ENCODE assay signal across 7 cellular contexts in the genomic region with DNA sequence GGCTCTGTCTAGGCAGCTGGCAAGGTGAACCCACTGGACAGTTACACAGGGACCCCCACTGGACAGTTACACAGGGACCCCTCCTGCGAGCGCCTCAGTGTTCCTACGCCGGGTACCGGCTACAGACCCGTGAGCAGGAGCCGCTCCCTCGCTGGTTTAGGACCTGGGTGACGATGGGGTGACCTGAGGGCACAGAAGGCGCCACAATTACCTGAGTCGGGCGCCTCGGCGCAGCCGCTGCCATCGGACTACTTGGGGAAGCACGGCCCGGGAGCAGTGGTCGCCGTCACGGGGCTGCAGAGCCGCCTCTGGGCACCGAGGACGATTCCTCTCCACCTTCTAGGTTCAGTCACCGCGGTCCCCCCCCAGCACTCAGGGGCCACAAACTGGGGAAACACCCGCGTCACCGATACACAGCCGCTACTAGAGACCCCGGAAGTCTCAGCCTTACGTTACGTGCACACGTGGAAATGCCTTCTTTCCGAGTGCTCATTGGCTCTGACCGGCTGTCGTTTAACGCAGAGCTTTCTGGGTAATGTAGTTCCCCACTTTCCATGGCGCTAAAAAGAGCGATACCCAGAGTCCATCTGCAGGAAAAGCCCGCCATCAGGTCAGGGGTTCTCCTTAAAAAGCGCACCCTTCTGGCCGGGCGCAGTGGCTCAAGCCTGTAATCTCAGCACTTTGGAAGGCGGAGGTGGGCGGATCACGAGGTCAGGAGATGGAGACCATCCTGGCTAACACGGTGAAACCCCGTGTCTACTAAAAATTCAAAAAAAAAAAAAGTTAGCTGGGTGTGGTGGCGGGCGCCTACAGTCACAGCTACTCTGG. TPM values are rescaled to one million over a fixed set of nuclear protein-coding genes. Genes with fewer than 3 reads are reported as not detected.
DNase-seq lines count a peak whose midpoint lies in the region; ATAC-seq, FAIRE-seq and TF ChIP-seq lines count a peak whose summit lies in the region.
"Not testable (repeated sequence)": the region's sequence is repeated elsewhere in the genome, so short reads cannot be mapped to it uniquely, and the experiment has no call there.

A gene (minus strand): TSS at position 425 of the 828 bp plus-strand sequence. CDS start 181 bp downstream, at position 244.

- BruUV-seq in GM12878 (replicated peaks; lab: Mats Ljungman, UMichigan) = TSS peak; percentile 75

- ATAC-seq in GM18508 (IDR thresholded peaks at IDR 0.05; ENCODE audit: insufficient read depth, unreplicated experiment) = peak; percentile 69
- ATAC-seq in HG03025 (IDR thresholded peaks at IDR 0.05; ENCODE audit: low FRiP score, unreplicated experiment) = peak; percentile 96
- ATAC-seq in GM12878 = peak; percentile 100
- peak; percentile 100 for ATAC-seq in sciatic nerve

- H3K27me3 ChIP-seq in GM12878 (replicated peaks in 1 of 2; ENCODE audit: control insufficient read depth in 2 of 2, insufficient read depth in 2 of 2, low read length in 1 of 2) = not testable (repeated sequence)

- H4K20me1 ChIP-seq in GM12878 (ENCODE audit: control insufficient read depth, insufficient read depth) = not testable (repeated sequence)

- peak within 1 kb of the TSS; percentile 70 for H3K27ac ChIP-seq in GM12878 (ENCODE audit: control insufficient read depth, insufficient read depth)

- intact Hi-C loops in GM12878 (cut with micrococcal nuclease; ENCODE audit: unreplicated experiment) = not testable (repeated sequence)
- intact Hi-C loops in sciatic nerve (cut with DNase I) = loop anchor here (5.0 kb wide), 1 partner anchor 1489 kb away; no protein-coding TSS in a partner anchor

- peak; percentile 20; the same call in 1 of the 2 replicates for TF ChIP-seq RAD21 in GM12878 (IDR thresholded peaks at IDR 0.05; ENCODE audit: insufficient read depth, low read depth, low read length)

- peak; percentile 98 for FAIRE-seq in GM12878 (lab: Jason Lieb, UNC)

- SMC1A ChIA-PET in GM12878 (lab: Charles Lee; ENCODE audit: uncharacterized antibody, unreplicated experiment) = interaction anchor here (0.9 kb wide), 1 partner anchor 31 kb away, joined by 3 read pairs; no protein-coding TSS in a partner anchor

- in situ Hi-C loops in GM12878 (cut with MboI) = not testable (repeated sequence)

- RAD21 ChIA-PET in GM12878 (lab: Charles Lee; ENCODE audit: unreplicated experiment) = interaction anchor here (0.6 to 1.6 kb wide), 2 partner anchors 188 to 1664 kb away, joined by 3 to 4 read pairs; no protein-coding TSS in a partner anchor

- not testable (repeated sequence) for H3K9me3 ChIP-seq in GM12878 (replicated peaks; ENCODE audit: control insufficient read depth, insufficient read depth, low read length)

- peaks cover 12% of the 10 kb centered on the region for H3K79me2 ChIP-seq in GM12878 (ENCODE audit: control insufficient read depth, insufficient read depth, low read length)

- H3K9ac ChIP-seq in GM12878 (ENCODE audit: control insufficient read depth, insufficient read depth, low read length) = peak within 1 kb of the TSS; percentile 85

- TF ChIP-seq EP300 in GM12878 (IDR thresholded peaks at IDR 0.05; ENCODE audit: borderline replicate concordance in 1 of 2, control insufficient read depth in 1 of 2, low read depth in 2 of 2, low read length in 2 of 2) = not testable (repeated sequence)

- CTCF ChIA-PET in GM12878 (lab: Yijun Ruan, JAX) = interaction anchor here (0.6 kb wide), 1 partner anchor 360 kb away, joined by 3 read pairs; no protein-coding TSS in a partner anchor

- DNase-seq in NCI-H2029 treated with DMSO at 0.1 percent for 48 hours (lab: John Stamatoyannopoulos, UW) = peak; percentile 82
- DNase-seq in T1000 (lab: John Stamatoyannopoulos, UW) = peak; percentile 77
- peak; percentile 93 for DNase-seq in GM12878 (ENCODE audit: low read depth, low spot score)
- peak; percentile 98 for DNase-seq in iPS DF 19.7 (ENCODE audit: low read depth, low spot score)
- peak; percentile 83 for DNase-seq in sciatic nerve (ENCODE audit: low spot score)

- peak within 1 kb of the TSS; percentile 89 for H3K4me2 ChIP-seq in GM12878 (ENCODE audit: control insufficient read depth, insufficient read depth)

- not testable (repeated sequence) for H3K4me1 ChIP-seq in GM12878 (ENCODE audit: control insufficient read depth, insufficient read depth, low read length)

- POLR2A ChIA-PET in GM12878 (lab: Charles Lee) = interaction anchor here (0.6 to 1.4 kb wide), 3 partner anchors 414 to 482 kb away, joined by 3 read pairs; a partner anchor contains a TSS

- TF ChIP-seq CTCF in GM12878 (IDR thresholded peaks at IDR 0.05 in 2 of 3, conservative IDR thresholded peaks at IDR 0.05 in 1 of 3; ENCODE audit: control insufficient read depth in 2 of 3, extremely low read depth in 1 of 3, insufficient read depth in 1 of 3, low read depth in 3 of 3, low read length in 3 of 3) = peak; percentile 28 to 30 (median 30); a peak in 4 of 6 replicates

- TF ChIP-seq POLR2A in GM12878 (IDR thresholded peaks at IDR 0.05; ENCODE audit: low read depth, low read length) = peak; percentile 75

- H2AFZ ChIP-seq in GM12878 (ENCODE audit: control insufficient read depth, low read depth, low read length) = peak within 1 kb of the TSS; percentile 75

- H3K36me3 ChIP-seq in GM12878 (ENCODE audit: control insufficient read depth in 2 of 2, insufficient read depth in 2 of 2, low read length in 1 of 2) = not testable (repeated sequence)

- peak within 1 kb of the TSS; percentile 94 for H3K4me3 ChIP-seq in GM12878

- WGBS in GM12878 (ENCODE audit: insufficient coverage, insufficient replicate concordance, low lambda C conversion rate, missing lambda C conversion rate) = under 1% methylated on average over 51 of the region's 51 CpGs

TF ChIP-seq in GM12878, 131 proteins besides CTCF, POLR2A, EP300 and RAD21 (continues in another document):
- TF ChIP-seq YY1 (IDR thresholded peaks at IDR 0.05; ENCODE audit: low read depth, low read length) (peak; percentile 90), NBN (IDR thresholded peaks at IDR 0.05) (0 out of 2 replicates have a peak, but pooled peaks have one; percentile 30), FOXM1 (IDR thresholded peaks at IDR 0.05; ENCODE audit: low read depth, low read length) (peak; percentile 42; the same call in 1 of the 2 replicates)
- TF ChIP-seq, protein P1, sequence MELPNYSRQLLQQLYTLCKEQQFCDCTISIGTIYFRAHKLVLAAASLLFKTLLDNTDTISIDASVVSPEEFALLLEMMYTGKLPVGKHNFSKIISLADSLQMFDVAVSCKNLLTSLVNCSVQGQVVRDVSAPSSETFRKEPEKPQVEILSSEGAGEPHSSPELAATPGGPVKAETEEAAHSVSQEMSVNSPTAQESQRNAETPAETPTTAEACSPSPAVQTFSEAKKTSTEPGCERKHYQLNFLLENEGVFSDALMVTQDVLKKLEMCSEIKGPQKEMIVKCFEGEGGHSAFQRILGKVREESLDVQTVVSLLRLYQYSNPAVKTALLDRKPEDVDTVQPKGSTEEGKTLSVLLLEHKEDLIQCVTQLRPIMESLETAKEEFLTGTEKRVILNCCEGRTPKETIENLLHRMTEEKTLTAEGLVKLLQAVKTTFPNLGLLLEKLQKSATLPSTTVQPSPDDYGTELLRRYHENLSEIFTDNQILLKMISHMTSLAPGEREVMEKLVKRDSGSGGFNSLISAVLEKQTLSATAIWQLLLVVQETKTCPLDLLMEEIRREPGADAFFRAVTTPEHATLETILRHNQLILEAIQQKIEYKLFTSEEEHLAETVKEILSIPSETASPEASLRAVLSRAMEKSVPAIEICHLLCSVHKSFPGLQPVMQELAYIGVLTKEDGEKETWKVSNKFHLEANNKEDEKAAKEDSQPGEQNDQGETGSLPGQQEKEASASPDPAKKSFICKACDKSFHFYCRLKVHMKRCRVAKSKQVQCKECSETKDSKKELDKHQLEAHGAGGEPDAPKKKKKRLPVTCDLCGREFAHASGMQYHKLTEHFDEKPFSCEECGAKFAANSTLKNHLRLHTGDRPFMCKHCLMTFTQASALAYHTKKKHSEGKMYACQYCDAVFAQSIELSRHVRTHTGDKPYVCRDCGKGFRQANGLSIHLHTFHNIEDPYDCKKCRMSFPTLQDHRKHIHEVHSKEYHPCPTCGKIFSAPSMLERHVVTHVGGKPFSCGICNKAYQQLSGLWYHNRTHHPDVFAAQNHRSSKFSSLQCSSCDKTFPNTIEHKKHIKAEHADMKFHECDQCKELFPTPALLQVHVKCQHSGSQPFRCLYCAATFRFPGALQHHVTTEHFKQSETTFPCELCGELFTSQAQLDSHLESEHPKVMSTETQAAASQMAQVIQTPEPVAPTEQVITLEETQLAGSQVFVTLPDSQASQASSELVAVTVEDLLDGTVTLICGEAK (IDR thresholded peaks at IDR 0.05; ENCODE audit: borderline replicate concordance) = peak; percentile 89
- TF ChIP-seq, protein P2, sequence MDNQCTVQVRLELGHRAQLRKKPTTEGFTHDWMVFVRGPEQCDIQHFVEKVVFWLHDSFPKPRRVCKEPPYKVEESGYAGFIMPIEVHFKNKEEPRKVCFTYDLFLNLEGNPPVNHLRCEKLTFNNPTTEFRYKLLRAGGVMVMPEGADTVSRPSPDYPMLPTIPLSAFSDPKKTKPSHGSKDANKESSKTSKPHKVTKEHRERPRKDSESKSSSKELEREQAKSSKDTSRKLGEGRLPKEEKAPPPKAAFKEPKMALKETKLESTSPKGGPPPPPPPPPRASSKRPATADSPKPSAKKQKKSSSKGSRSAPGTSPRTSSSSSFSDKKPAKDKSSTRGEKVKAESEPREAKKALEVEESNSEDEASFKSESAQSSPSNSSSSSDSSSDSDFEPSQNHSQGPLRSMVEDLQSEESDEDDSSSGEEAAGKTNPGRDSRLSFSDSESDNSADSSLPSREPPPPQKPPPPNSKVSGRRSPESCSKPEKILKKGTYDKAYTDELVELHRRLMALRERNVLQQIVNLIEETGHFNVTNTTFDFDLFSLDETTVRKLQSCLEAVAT (IDR thresholded peaks at IDR 0.05) = peak; percentile 50; the same call in 1 of the 2 replicates

RNA-seq across cellular contexts. Expression of the gene that starts here (rescaled TPM):
- total RNA-seq in GM12878 (2013; cell fraction: nucleolus; rRNA removed) = 63.3 and 63.4 TPM in 2 replicates
- total RNA-seq in GM12878 (2014; rRNA removed) = 11.2 and 12.7 TPM in 2 replicates
- total RNA-seq in GM12878 (2014; rRNA removed; fragmentation: Illumina TruSeq; extraction: Trizol) = 12.0 and 12.3 TPM in 2 replicates
- total RNA-seq in GM12878 (2021) = 11.5 and 11.9 TPM in 2 replicates
- polyA plus RNA-seq in GM12878 (2011; ENCODE audit: low read depth) = 5.3 TPM
- polyA plus RNA-seq in GM12878 (2011; rRNA removed) = 13.6 and 17.0 TPM in 2 replicates
- polyA plus RNA-seq in GM12878 (2011; cell fraction: cytosol; rRNA removed) = 6.3 and 9.1 TPM in 2 replicates
- polyA plus RNA-seq in GM12878 (2011; cell fraction: nucleus; rRNA removed) = 15.9 and 16.0 TPM in 2 replicates
- 5.7 and 6.0 TPM in 2 replicates for polyA plus RNA-seq in GM12878 (2012)
- polyA plus RNA-seq in GM12878 (2014; fragmentation: Illumina TruSeq; extraction: Trizol) = 6.2 and 7.3 TPM in 2 replicates
- polyA plus RNA-seq in GM12878 (2014; fragmentation: Nextera tagmentation; extraction: Ambion mirVana) = 1 to 10 TPM; 1.3 to 1.6 TPM
- polyA plus RNA-seq in GM12878 (2014; rRNA removed) = 5.5 and 7.3 TPM in 2 replicates
- polyA plus RNA-seq in GM12878 (2016; fragmentation: Nextera tagmentation; extraction: Ambion mirVana) = 1 to 10 TPM; 4.8 to 5.6 TPM
- polyA minus RNA-seq in GM12878 (2011; rRNA and poly(A)+ RNA removed) = 15.4 and 17.6 TPM in 2 replicates
- polyA minus RNA-seq in GM12878 (2011; cell fraction: cytosol; rRNA and poly(A)+ RNA removed) = 5.2 and 6.9 TPM in 2 replicates
- 10.0 and 12.3 TPM in 2 replicates for polyA minus RNA-seq in GM12878 (2011; cell fraction: nucleus; rRNA and poly(A)+ RNA removed)
- total RNA-seq in sciatic nerve = 24.8 TPM

Comparison
In these comparisons a context has a peak if more than half of its experiments do, and no peak if none do; other contexts are left out.
1. Peak in every context shown above with its lines: DNase-seq, ATAC-seq, H3K4me3 ChIP-seq and H3K27ac ChIP-seq.